Comparison of ENCODE assay signal across 8 cellular contexts in genomic region chr3:38455639-38456430, GRCh38. TPM values are rescaled to one million over a fixed set of nuclear protein-coding genes. Genes with fewer than 3 reads are reported as not detected.
A peak's percentile ranks its signal among the peaks of the same experiment; 100 is the strongest.
DNase-seq lines count a peak whose midpoint lies in the region; ATAC-seq and TF ChIP-seq lines count a peak whose summit lies in the region.

No MANE protein-coding gene starts in this region.

- H3K9me3 ChIP-seq in hepatocyte (ENCODE audit: low read depth) (no peaks in the 10 kb centered on the region), skeletal muscle satellite cell (replicated peaks; ENCODE audit: low read length) (no peaks in the 10 kb centered on the region)

- peaks cover 16% of the 10 kb centered on the region for H3K4me1 Mint-ChIP-seq in activated CD8-positive, alpha-beta T cell treated with anti-CD3 and anti-CD28 coated beads, Interleukin-2, amount 10 ng/mL, durations not matched to agents 7 days and 5 days (ENCODE audit: low read depth)

- POLR2A ChIA-PET in activated CD8-positive, alpha-beta T cell treated with anti-CD3 and anti-CD28 coated beads, Interleukin-2, amount 10 ng/mL, durations not matched to agents 7 days and 5 days (lab: Charles Lee): interaction anchor here (0.7 to 1.3 kb wide), 4 partner anchors 87 to 319 kb away, joined by 3 to 4 read pairs (median 3); partner anchors contain the start of genes ACAA1, OXSR1 and XYLB

- WGBS in hepatocyte (ENCODE audit: low lambda C conversion rate, missing lambda C conversion rate): 8% methylated on average over 15 of the region's 15 CpGs

- no peaks in the 10 kb centered on the region for H3K9me2 ChIP-seq in hepatocyte (replicated peaks; ENCODE audit: insufficient read depth)

- peak overlapping the region; percentile 86 for H2AFZ ChIP-seq in hepatocyte

- no peak for TF ChIP-seq CTCF in hepatocyte (IDR thresholded peaks at IDR 0.05; ENCODE audit: poor library complexity)

- peak overlapping the region; percentile 89 for H3K9ac ChIP-seq in skeletal muscle satellite cell (ENCODE audit: low read depth, low read length)

- H3K27me3 ChIP-seq in hepatocyte: no peaks in the 10 kb centered on the region
- no peaks in the 10 kb centered on the region for H3K27me3 ChIP-seq in skeletal muscle satellite cell (ENCODE audit: control insufficient read depth, insufficient read depth, low read length)

- H3K4me1 ChIP-seq in hepatocyte (ENCODE audit: insufficient read depth): peaks cover 25% of the 10 kb centered on the region
- peaks cover 36% of the 10 kb centered on the region for H3K4me1 ChIP-seq in skeletal muscle satellite cell (ENCODE audit: control insufficient read depth, insufficient read depth, low read length)

- H3K27me3 Mint-ChIP-seq in activated CD8-positive, alpha-beta T cell treated with anti-CD3 and anti-CD28 coated beads, Interleukin-2, amount 10 ng/mL, durations not matched to agents 7 days and 5 days (ENCODE audit: low read depth): no peaks in the 10 kb centered on the region

- peak overlapping the region; percentile 96 for H3K4me3 Mint-ChIP-seq in activated CD8-positive, alpha-beta T cell treated with anti-CD3 and anti-CD28 coated beads, Interleukin-2, amount 10 ng/mL, durations not matched to agents 7 days and 5 days

- H3K27ac ChIP-seq in hepatocyte: peak overlapping the region; percentile 93

- CTCF ChIA-PET in activated CD8-positive, alpha-beta T cell treated with anti-CD3 and anti-CD28 coated beads, Interleukin-2, amount 10 ng/mL, durations not matched to agents 7 days and 5 days (lab: Charles Lee): interaction anchor here (1.1 to 3.0 kb wide), 2 partner anchors 10 to 109 kb away, joined by 3 to 21 read pairs; partner anchors contain the start of gene XYLB

- no peaks in the 10 kb centered on the region for H3K9me3 Mint-ChIP-seq in activated CD8-positive, alpha-beta T cell treated with anti-CD3 and anti-CD28 coated beads, Interleukin-2, amount 10 ng/mL, durations not matched to agents 7 days and 5 days (ENCODE audit: insufficient read depth)

- peaks cover 60% of the 10 kb centered on the region for H3K79me2 ChIP-seq in hepatocyte

- peaks cover 2% of the 10 kb centered on the region for H3K36me3 Mint-ChIP-seq in activated CD8-positive, alpha-beta T cell treated with anti-CD3 and anti-CD28 coated beads, Interleukin-2, amount 10 ng/mL, durations not matched to agents 7 days and 5 days (ENCODE audit: low read depth)

- H3K27ac Mint-ChIP-seq in activated CD8-positive, alpha-beta T cell treated with anti-CD3 and anti-CD28 coated beads, Interleukin-2, amount 10 ng/mL, durations not matched to agents 7 days and 5 days: peak overlapping the region; percentile 69

- peak; percentile 13 for ATAC-seq in HG02759 (IDR thresholded peaks at IDR 0.05; ENCODE audit: unreplicated experiment)
- no peak for ATAC-seq in activated CD8-positive, alpha-beta T cell treated with anti-CD3 and anti-CD28 coated beads, Interleukin-2, amount 10 ng/mL, durations not matched to agents 7 days and 5 days
- no peak for ATAC-seq in GM19328 (IDR thresholded peaks at IDR 0.05; ENCODE audit: unreplicated experiment)

- peak; percentile 64 for DNase-seq in DMS79 (lab: John Stamatoyannopoulos, UW)
- no peak for DNase-seq in activated CD8-positive, alpha-beta T cell treated with anti-CD3 and anti-CD28 coated beads, Interleukin-2, amount 10 ng/mL, durations not matched to agents 7 days and 5 days
- no peak for DNase-seq in hepatocyte (ENCODE audit: low spot score)
- DNase-seq in OCI-M2 (lab: John Stamatoyannopoulos, UW; ENCODE audit: unreplicated experiment): no peak
- no peak for DNase-seq in amniotic stem cell (lab: John Stamatoyannopoulos, UW)

- H3K36me3 ChIP-seq in hepatocyte (replicated peaks; ENCODE audit: insufficient read depth, low read depth) (no peaks in the 10 kb centered on the region), skeletal muscle satellite cell (ENCODE audit: insufficient read depth, low read length) (no peaks in the 10 kb centered on the region)

- H4K20me1 ChIP-seq in hepatocyte (ENCODE audit: insufficient read depth, poor library complexity, severe bottlenecking): peaks cover 41% of the 10 kb centered on the region

- H3K4me3 ChIP-seq in hepatocyte (peak overlapping the region; percentile 20), skeletal muscle satellite cell (ENCODE audit: low read length) (peak overlapping the region; percentile 89)

- H3K4me2 ChIP-seq in hepatocyte (peak overlapping the region; percentile 99), skeletal muscle satellite cell (ENCODE audit: low read length) (peak overlapping the region; percentile 100)

RNA-seq across cellular contexts. Expression of gene ACVR2B, which starts 2.1 kb away (rescaled TPM):
- total RNA-seq in activated CD8-positive, alpha-beta T cell treated with anti-CD3 and anti-CD28 coated beads, Interleukin-2, amount 10 ng/mL, durations not matched to agents 7 days and 5 days: 1 to 10 TPM; 4.5 to 4.7 TPM
- 13.1 and 15.4 TPM in 2 replicates for total RNA-seq in hepatocyte
- polyA plus RNA-seq in hepatocyte: 9.0 and 10.0 TPM in 2 replicates
- total RNA-seq in skeletal muscle satellite cell (2012; rRNA removed): 0.66 and 1.5 TPM in 2 replicates

RNA-seq across cellular contexts. Expression of gene EXOG, which starts 40.3 kb away (rescaled TPM):
- total RNA-seq in activated CD8-positive, alpha-beta T cell treated with anti-CD3 and anti-CD28 coated beads, Interleukin-2, amount 10 ng/mL, durations not matched to agents 7 days and 5 days: 10 to 100 TPM; 18.5 to 23.0 TPM
- total RNA-seq in hepatocyte: 7.5 and 10.6 TPM in 2 replicates
- polyA plus RNA-seq in hepatocyte: 6.3 and 6.9 TPM in 2 replicates
- total RNA-seq in skeletal muscle satellite cell (2012; rRNA removed): 11.2 and 16.6 TPM in 2 replicates
